Comparison of ENCODE assay signal across 19 cellular contexts in the genomic region with DNA sequence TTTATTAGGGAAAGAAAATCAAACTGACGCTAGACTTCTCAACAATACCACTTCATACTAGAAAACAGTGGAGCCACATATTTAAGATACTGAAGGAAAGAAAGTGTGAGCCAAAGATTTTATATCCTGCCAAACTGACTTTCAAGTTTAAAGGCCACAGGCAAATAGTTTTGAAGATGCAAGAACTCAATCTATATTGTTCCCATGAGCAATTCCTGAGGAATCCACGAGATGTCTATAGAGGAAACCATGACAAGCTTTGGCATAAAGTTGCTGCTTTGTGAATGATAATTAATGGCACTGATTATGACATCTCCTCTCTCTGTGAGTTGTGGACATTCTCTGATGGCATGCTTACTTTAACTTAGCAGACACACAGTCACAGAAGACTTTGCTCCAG.
DNase-seq lines count a peak whose midpoint lies in the region; ATAC-seq and TF ChIP-seq lines count a peak whose summit lies in the region.
"Had no signal": no experiment of that assay in that cellular context is flagged by ENCODE, and none has a peak within 500 bp of the region (broad histone marks: within the 10 kb centered on the region; RNA-seq: fewer than 3 reads in every experiment).

No MANE protein-coding gene starts in this region.

- no peak for TF ChIP-seq EP300 in sigmoid colon (IDR thresholded peaks at IDR 0.05)

- DNase-seq in NCI-H226, result peak; percentile 15
- peak; percentile 9 for DNase-seq in SK-MEL-5 (ENCODE audit: low read depth, low spot score)
- peak; percentile 42 to 74 for DNase-seq in foreskin keratinocyte
- DNase-seq in sigmoid colon, result no peak
- no peak for DNase-seq in HK-2 (ENCODE audit: unreplicated experiment)
- no peak for DNase-seq in foreskin fibroblast
- DNase-seq in NCI-H1417 (lab: John Stamatoyannopoulos, UW), result no peak
- DNase-seq: AML-193; Caco-2; CD4-positive, alpha-beta T cell; DMS153; DMS79; GDM1; GM23248; HCEC 1CT; IMR-90 had no signal

- peaks cover 0 to 9% (median 0%) of the 10 kb centered on the region in 4 donors for H3K36me3 ChIP-seq in sigmoid colon

- H3K27me3 ChIP-seq in foreskin keratinocyte (no peaks in the 10 kb centered on the region), sigmoid colon (no peaks in the 10 kb centered on the region)

- H3K4me1 ChIP-seq in foreskin keratinocyte (no peaks in the 10 kb centered on the region), sigmoid colon (peaks cover 0 to 28% (median 21%) of the 10 kb centered on the region in 4 donors)
- H3K4me1 ChIP-seq: A549, Caco-2 had no signal

- H3K27ac ChIP-seq in foreskin keratinocyte (no peak overlapping the region), sigmoid colon (peak overlapping the region in 3 of 4 donors; percentile 55 to 69 (median 60))
- H3K27ac ChIP-seq: 22Rv1, A549, C4-2B, GM23248 had no signal

- WGBS in sigmoid colon, 2 donors, result 64 to 88% methylated on average over 2 of the region's 2 CpGs

- ATAC-seq in foreskin keratinocyte, result no peak
- ATAC-seq: A549 had no signal

- TF ChIP-seq CTCF in foreskin keratinocyte (conservative IDR thresholded peaks at IDR 0.05) (peak; percentile 39), sigmoid colon (IDR thresholded peaks at IDR 0.05) (no peak), foreskin fibroblast (IDR thresholded peaks at IDR 0.05; ENCODE audit: low read depth, low read length) (no peak)

- intact Hi-C loops in sigmoid colon (cut with DNase I), result no loop called here

- in situ Hi-C loops in SK-MEL-5 (cut with HindIII; ENCODE audit: low pct_unique_long_range_greater_than_20kb, low sequenced_read_pairs), result no loop called here

- no peak for TF ChIP-seq POLR2A in sigmoid colon (IDR thresholded peaks at IDR 0.05)

- H3K4me3 ChIP-seq in sigmoid colon, result no peak overlapping the region
- no peak overlapping the region for H3K4me3 ChIP-seq in foreskin fibroblast (ENCODE audit: low read depth in 1 of 2, low read length in 2 of 2)
- H3K4me3 ChIP-seq: A549, GM23248 had no signal

- no peaks in the 10 kb centered on the region for H3K9me3 ChIP-seq in sigmoid colon
- H3K9me3 ChIP-seq: A549, Caco-2 had no signal

Comparison
In these comparisons a context has a peak if more than half of its experiments do, and no peak if none do; other contexts are left out.
1. DNase-seq: peak in NCI-H226 (single experiment), SK-MEL-5 (single experiment) and foreskin keratinocyte (2 of 2); none in sigmoid colon (single experiment), HK-2 (single experiment), foreskin fibroblast (0 of 2) and NCI-H1417 (0 of 3).